Comparison of ENCODE assay signal across 13 cellular contexts in the genomic region with DNA sequence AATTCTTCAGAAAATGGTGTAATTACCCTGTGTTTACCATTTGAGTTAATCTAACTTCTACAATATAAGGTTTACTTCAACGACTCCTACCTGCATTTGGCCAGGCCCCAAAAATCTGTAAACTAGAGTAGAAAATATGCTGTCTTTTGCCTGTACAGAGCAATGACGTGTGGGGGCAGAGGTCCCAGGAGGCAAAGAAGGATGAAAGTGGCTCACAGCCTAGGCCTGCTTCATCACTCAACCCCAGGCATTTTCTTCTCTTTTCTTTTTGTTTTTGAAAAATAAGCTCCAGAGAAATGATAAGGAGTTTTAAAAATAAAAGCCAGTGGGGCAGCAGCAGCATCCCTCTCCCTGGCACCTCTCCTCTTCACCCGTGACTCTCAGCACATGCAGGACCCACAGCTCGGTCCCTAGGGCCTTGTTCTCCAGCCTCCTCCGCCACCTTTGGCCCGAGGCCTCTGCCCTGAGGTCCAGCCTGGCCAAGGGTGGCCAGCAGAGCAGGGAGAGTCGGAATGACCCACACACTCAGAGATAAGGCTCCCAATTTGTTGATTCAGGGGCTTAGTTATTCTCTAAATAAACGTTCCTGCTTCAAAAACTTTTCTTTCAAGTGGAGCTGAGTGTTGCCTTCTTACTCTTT.
"Had no signal": no experiment of that assay in that cellular context is flagged by ENCODE, and none has a peak within 500 bp of the region (broad histone marks: within the 10 kb centered on the region; RNA-seq: fewer than 3 reads in every experiment).

No MANE protein-coding gene starts in this region.

- DNase-seq: activated CD4-positive, alpha-beta memory T cell treated with anti-CD3 and anti-CD28 coated beads, Interleukin-2, amount 10 ng/mL, durations not matched to agents 7 days and 5 days; activated CD8-positive, alpha-beta memory T cell treated with anti-CD3 and anti-CD28 coated beads, Interleukin-2, amount 50 U/mL, for 48 hours; activated naive CD4-positive, alpha-beta T cell treated with anti-CD3 and anti-CD28 coated beads for 36 hours; caudate nucleus; colonic mucosa; effector CD4-positive, alpha-beta T cell; immature natural killer cell; occipital lobe; psoas muscle; stimulated activated CD4-positive, alpha-beta T cell treated with anti-CD3 and anti-CD28 coated beads, Interleukin-2, amount 100 ng/mL, for 48 hours; stimulated activated naive CD8-positive, alpha-beta T cell treated with anti-CD3 and anti-CD28 coated beads, Interleukin-15, Interleukin-2, amounts not matched to agents 100 U/mL and 50 U/mL, for 24 hours; T-helper 9 cell had no signal

- H3K9me3 ChIP-seq: colonic mucosa, psoas muscle, suprapubic skin had no signal

- H3K36me3 ChIP-seq: colonic mucosa, suprapubic skin had no signal

- H3K27me3 ChIP-seq: colonic mucosa, suprapubic skin had no signal

- H3K27ac ChIP-seq: colonic mucosa, psoas muscle, suprapubic skin had no signal

- H3K4me3 ChIP-seq: colonic mucosa, psoas muscle, suprapubic skin had no signal

- ATAC-seq: psoas muscle; stimulated activated naive CD8-positive, alpha-beta T cell treated with anti-CD3 and anti-CD28 coated beads, Interleukin-15, Interleukin-2, amounts not matched to agents 100 U/mL and 50 U/mL, for 24 hours had no signal

- H3K4me1 ChIP-seq: colonic mucosa, psoas muscle, suprapubic skin had no signal
